In genomic region chr5:38400365-38400764, GRCh38 we compare ENCODE assay signal across 26 cellular contexts.
"Had no signal": no experiment of that assay in that cellular context is flagged by ENCODE, and none has a peak within 500 bp of the region (broad histone marks: within the 10 kb centered on the region; RNA-seq: fewer than 3 reads in every experiment).

No MANE protein-coding gene starts in this region.

- DNase-seq: activated CD4-positive, alpha-beta memory T cell treated with anti-CD3 and anti-CD28 coated beads for 36 hours; activated CD4-positive, alpha-beta T cell treated with anti-CD3 and anti-CD28 coated beads for 36 hours; activated CD4-positive, alpha-beta T cell treated with anti-CD3 and anti-CD28 coated beads, Interleukin-2, amount 10 ng/mL, durations not matched to agents 24 days and 14 days; activated CD4-positive, CD25-positive, alpha-beta regulatory T cell; activated CD4-positive, CD25-positive, alpha-beta regulatory T cell treated with anti-CD3 and anti-CD28 coated beads, Interleukin-2, amount 50 U/mL, for 72 hours; activated CD8-positive, alpha-beta memory T cell treated with anti-CD3 and anti-CD28 coated beads, Interleukin-2, amount 10 ng/mL, durations not matched to agents 7 days and 5 days; activated CD8-positive, alpha-beta memory T cell treated with anti-CD3 and anti-CD28 coated beads, Interleukin-2, amount 50 U/mL, for 4 hours; activated CD8-positive, alpha-beta T cell treated with anti-CD3 and anti-CD28 coated beads, Interleukin-2, amount 10 ng/mL, durations not matched to agents 7 days and 5 days; activated effector memory CD4-positive, alpha-beta T cell treated with anti-CD3 and anti-CD28 coated beads, Interleukin-2, amount 50 U/mL, for 16 hours; activated naive CD4-positive, alpha-beta T cell treated with anti-CD3 and anti-CD28 coated beads for 36 hours; activated naive CD8-positive, alpha-beta T cell treated with anti-CD3 and anti-CD28 coated beads for 36 hours; activated naive CD8-positive, alpha-beta T cell treated with anti-CD3 and anti-CD28 coated beads, Interleukin-2, amount 50 U/mL, for 24 hours; activated T-cell treated with anti-CD3 and anti-CD28 coated beads, Interleukin-2, amount 50 U/mL, for 1 hour; activated T-cell treated with anti-CD3 and anti-CD28 coated beads, Interleukin-2, amount 50 U/mL, for 48 hours; adrenal gland; amygdala; aorta; body of pancreas; caudate nucleus; cortex of kidney; effector CD8-positive, alpha-beta T cell; foreskin fibroblast; T-helper 2 cell had no signal

- ATAC-seq: activated CD4-positive, alpha-beta T cell treated with anti-CD3 and anti-CD28 coated beads for 36 hours; activated CD8-positive, alpha-beta memory T cell treated with anti-CD3 and anti-CD28 coated beads, Interleukin-2, amount 10 ng/mL, durations not matched to agents 7 days and 5 days; activated CD8-positive, alpha-beta T cell treated with anti-CD3 and anti-CD28 coated beads, Interleukin-2, amount 10 ng/mL, durations not matched to agents 7 days and 5 days; activated naive CD8-positive, alpha-beta T cell treated with anti-CD3 and anti-CD28 coated beads, Interleukin-2, amount 50 U/mL, for 24 hours; body of pancreas; esophagus mucosa had no signal

- H3K9me3 ChIP-seq: adrenal gland, body of pancreas had no signal

- H3K27ac ChIP-seq: body of pancreas had no signal

- H3K36me3 ChIP-seq: adrenal gland had no signal

- FAIRE-seq: colon, endometrium had no signal

- H3K4me1 ChIP-seq: adrenal gland, body of pancreas had no signal

- H3K27me3 ChIP-seq: body of pancreas had no signal

- H3K4me3 ChIP-seq: adrenal gland, body of pancreas had no signal
